1 cellular context compared by ENCODE assay signal in the genomic region with DNA sequence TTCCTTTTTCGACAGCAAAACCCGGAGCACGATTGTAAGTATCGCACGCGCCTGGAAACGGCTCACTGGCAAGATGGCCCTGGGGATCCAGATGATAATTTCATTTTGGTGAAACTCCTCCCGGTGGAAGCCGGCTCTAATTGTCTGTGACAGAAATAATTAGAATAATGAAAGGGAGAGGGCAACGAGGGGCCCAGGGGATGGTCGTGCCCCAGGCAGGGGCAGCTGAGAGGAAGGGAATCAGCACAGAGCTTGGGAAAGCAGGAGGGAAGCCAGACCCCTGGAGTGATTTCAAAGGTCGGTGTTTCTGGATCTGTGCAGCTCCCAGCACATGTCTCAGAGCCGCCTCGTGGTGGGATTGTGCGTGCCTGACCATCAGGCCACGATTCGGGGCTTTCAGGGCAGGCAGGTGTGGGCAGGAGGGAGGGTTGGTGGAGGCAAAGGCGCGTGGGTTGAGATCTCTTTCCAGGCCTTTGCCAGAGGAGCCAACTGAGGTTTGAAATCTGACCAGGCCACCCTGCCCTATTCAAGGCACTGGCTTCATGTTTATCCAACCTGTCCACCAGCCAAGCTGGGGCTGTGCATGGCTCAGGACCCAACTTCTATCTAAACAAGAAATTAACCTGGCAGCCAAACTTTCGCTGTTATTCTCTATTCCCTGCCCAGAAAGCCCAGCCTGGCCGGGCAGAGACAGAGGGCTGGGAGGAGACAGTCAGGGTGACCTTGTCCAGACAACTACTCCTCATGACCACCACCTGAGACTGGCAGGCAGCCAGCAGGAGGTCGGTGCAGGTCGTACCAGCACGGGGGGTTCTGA.
TF ChIP-seq lines count a peak whose summit lies in the region.

No MANE protein-coding gene starts in this region.

TF ChIP-seq in Ishikawa, 13 proteins besides CTCF, POLR2A, EP300 and RAD21 (continued from another document):
- TF ChIP-seq, protein P1, sequence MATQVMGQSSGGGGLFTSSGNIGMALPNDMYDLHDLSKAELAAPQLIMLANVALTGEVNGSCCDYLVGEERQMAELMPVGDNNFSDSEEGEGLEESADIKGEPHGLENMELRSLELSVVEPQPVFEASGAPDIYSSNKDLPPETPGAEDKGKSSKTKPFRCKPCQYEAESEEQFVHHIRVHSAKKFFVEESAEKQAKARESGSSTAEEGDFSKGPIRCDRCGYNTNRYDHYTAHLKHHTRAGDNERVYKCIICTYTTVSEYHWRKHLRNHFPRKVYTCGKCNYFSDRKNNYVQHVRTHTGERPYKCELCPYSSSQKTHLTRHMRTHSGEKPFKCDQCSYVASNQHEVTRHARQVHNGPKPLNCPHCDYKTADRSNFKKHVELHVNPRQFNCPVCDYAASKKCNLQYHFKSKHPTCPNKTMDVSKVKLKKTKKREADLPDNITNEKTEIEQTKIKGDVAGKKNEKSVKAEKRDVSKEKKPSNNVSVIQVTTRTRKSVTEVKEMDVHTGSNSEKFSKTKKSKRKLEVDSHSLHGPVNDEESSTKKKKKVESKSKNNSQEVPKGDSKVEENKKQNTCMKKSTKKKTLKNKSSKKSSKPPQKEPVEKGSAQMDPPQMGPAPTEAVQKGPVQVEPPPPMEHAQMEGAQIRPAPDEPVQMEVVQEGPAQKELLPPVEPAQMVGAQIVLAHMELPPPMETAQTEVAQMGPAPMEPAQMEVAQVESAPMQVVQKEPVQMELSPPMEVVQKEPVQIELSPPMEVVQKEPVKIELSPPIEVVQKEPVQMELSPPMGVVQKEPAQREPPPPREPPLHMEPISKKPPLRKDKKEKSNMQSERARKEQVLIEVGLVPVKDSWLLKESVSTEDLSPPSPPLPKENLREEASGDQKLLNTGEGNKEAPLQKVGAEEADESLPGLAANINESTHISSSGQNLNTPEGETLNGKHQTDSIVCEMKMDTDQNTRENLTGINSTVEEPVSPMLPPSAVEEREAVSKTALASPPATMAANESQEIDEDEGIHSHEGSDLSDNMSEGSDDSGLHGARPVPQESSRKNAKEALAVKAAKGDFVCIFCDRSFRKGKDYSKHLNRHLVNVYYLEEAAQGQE (IDR thresholded peaks at IDR 0.05; ENCODE audit: low read depth) = no peak
- TF ChIP-seq CEBPB (IDR thresholded peaks at IDR 0.05) (no peak), EGR1 (IDR thresholded peaks at IDR 0.05) (peak; percentile 11; the same call in 1 of the 2 replicates)
TF ChIP-seq in Ishikawa: peak in this region for 4.
